8 cellular contexts compared by ENCODE assay signal in genomic region chr2:60317831-60318230, GRCh38.
DNase-seq lines count a peak whose midpoint lies in the region; ATAC-seq lines count a peak whose summit lies in the region.

No MANE protein-coding gene starts in this region.

- DNase-seq in astrocyte of the hippocampus (ENCODE audit: low read depth, low spot score) (peak; percentile 58), mucosa of gallbladder (ENCODE audit: low spot score) (no peak), NCI-H1436 treated with DMSO at 0.1 percent for 48 hours (lab: John Stamatoyannopoulos, UW) (no peak), D341Med (ENCODE audit: low spot score) (no peak), GF-D8 (lab: John Stamatoyannopoulos, UW) (no peak)

- ATAC-seq in GM18499 (IDR thresholded peaks at IDR 0.05; ENCODE audit: insufficient read depth, unreplicated experiment) (peak; percentile 76), GM21381 (IDR thresholded peaks at IDR 0.05; ENCODE audit: unreplicated experiment) (peak; percentile 66), HG03135 (IDR thresholded peaks at IDR 0.05; ENCODE audit: unreplicated experiment) (peak; percentile 74)
